ENCODE assay signal across 19 cellular contexts in genomic region chr9:138009016-138009415, GRCh38.
DNase-seq lines count a peak whose midpoint lies in the region; ATAC-seq and TF ChIP-seq lines count a peak whose summit lies in the region.
"Had no signal": no experiment of that assay in that cellular context is flagged by ENCODE, and none has a peak within 500 bp of the region (broad histone marks: within the 10 kb centered on the region; RNA-seq: fewer than 3 reads in every experiment).

No MANE protein-coding gene starts in this region.

- H3K4me3 ChIP-seq in endodermal cell (ENCODE audit: low read length) = no peak overlapping the region
- H3K4me3 ChIP-seq: K562, MG63, SJSA1 had no signal

- intact Hi-C loops in natural killer cell (cut with micrococcal nuclease) (no loop called here), posterior vena cava (cut with DNase I) (no loop called here)

- 92 to 98% methylated on average over 6 to 13 of the region's 13 CpGs for WGBS in endodermal cell (ENCODE audit: insufficient coverage in 1 of 2, insufficient read length in 1 of 2), 2 experiments

- no peak overlapping the region for H3K4me3 Mint-ChIP-seq in natural killer cell treated with Interleukin-12 subunit alpha and Interleukin-12 subunit beta and Interleukin-15 and Interleukin-18, amount 100 ng/mL, for 72 hours
- H3K4me3 Mint-ChIP-seq in natural killer cell (no peak overlapping the region), endodermal cell (no peak overlapping the region)
- H3K4me3 Mint-ChIP-seq: CD4-positive, CD25-positive, alpha-beta regulatory T cell had no signal

- H3K27ac Mint-ChIP-seq in natural killer cell treated with Interleukin-12 subunit alpha and Interleukin-12 subunit beta and Interleukin-15 and Interleukin-18, amount 100 ng/mL, for 72 hours = no peak overlapping the region
- H3K27ac Mint-ChIP-seq in natural killer cell (no peak overlapping the region), endodermal cell (peak overlapping the region; percentile 21)
- H3K27ac Mint-ChIP-seq: CD4-positive, CD25-positive, alpha-beta regulatory T cell had no signal

- H3K36me3 ChIP-seq in endodermal cell (ENCODE audit: control insufficient read depth, insufficient read depth, low read length) = no peaks in the 10 kb centered on the region
- H3K36me3 ChIP-seq: BE2C, MG63, SJSA1 had no signal

- H3K36me3 Mint-ChIP-seq in natural killer cell treated with Interleukin-12 subunit alpha and Interleukin-12 subunit beta and Interleukin-15 and Interleukin-18, amount 100 ng/mL, for 72 hours = no peaks in the 10 kb centered on the region
- H3K36me3 Mint-ChIP-seq in natural killer cell (no peaks in the 10 kb centered on the region), endodermal cell (ENCODE audit: low read depth) (no peaks in the 10 kb centered on the region)
- H3K36me3 Mint-ChIP-seq: CD4-positive, CD25-positive, alpha-beta regulatory T cell had no signal

- peak; percentile 18 for DNase-seq in natural killer cell treated with Interleukin-12 subunit alpha and Interleukin-12 subunit beta and Interleukin-15 and Interleukin-18, amount 100 ng/mL, for 72 hours (ENCODE audit: low spot score)
- no peak for DNase-seq in natural killer cell
- peak; percentile 32 for DNase-seq in endodermal cell
- DNase-seq in posterior vena cava (ENCODE audit: low spot score) = peak; percentile 64
- DNase-seq: BE2C; CD4-positive, CD25-positive, alpha-beta regulatory T cell; DMS79; MG63; NCI-H1417 treated with DMSO at 0.1 percent for 48 hours; NCI-H187; NCI-H2107; NCI-H446 treated with DMSO at 0.1 percent for 48 hours; NCI-H526 treated with DMSO at 0.1 percent for 48 hours; OCI-M1 had no signal

- no peak for ATAC-seq in natural killer cell treated with Interleukin-12 subunit alpha and Interleukin-12 subunit beta and Interleukin-15 and Interleukin-18, amount 100 ng/mL, for 72 hours
- ATAC-seq in natural killer cell (no peak), GM21825 (IDR thresholded peaks at IDR 0.05; ENCODE audit: unreplicated experiment) (no peak), GM19328 (IDR thresholded peaks at IDR 0.05; ENCODE audit: unreplicated experiment) (no peak), HG03442 (IDR thresholded peaks at IDR 0.05; ENCODE audit: unreplicated experiment) (no peak)
- ATAC-seq: K562 had no signal

- H3K4me1 ChIP-seq in endodermal cell (ENCODE audit: control insufficient read depth, insufficient read depth, low read length) = no peaks in the 10 kb centered on the region
- H3K4me1 ChIP-seq: BE2C, SJSA1 had no signal

- no peaks in the 10 kb centered on the region for H3K4me1 Mint-ChIP-seq in natural killer cell treated with Interleukin-12 subunit alpha and Interleukin-12 subunit beta and Interleukin-15 and Interleukin-18, amount 100 ng/mL, for 72 hours (ENCODE audit: low read depth in 2 of 2)
- H3K4me1 Mint-ChIP-seq in natural killer cell (no peaks in the 10 kb centered on the region), endodermal cell (peaks cover 5% of the 10 kb centered on the region)

- TF ChIP-seq CTCF in natural killer cell (IDR thresholded peaks at IDR 0.05) (no peak), endodermal cell (conservative IDR thresholded peaks at IDR 0.05) (no peak)

- H3K27ac ChIP-seq in endodermal cell (ENCODE audit: low read depth, low read length) = no peak overlapping the region
- H3K27ac ChIP-seq: SJSA1 had no signal

- no peak overlapping the region for H3K9ac ChIP-seq in endodermal cell (ENCODE audit: extremely low read depth, low read length, poor library complexity, severe bottlenecking)

- H3K9me3 ChIP-seq in endodermal cell (ENCODE audit: control insufficient read depth, low read length) = peaks cover 6% of the 10 kb centered on the region
- H3K9me3 ChIP-seq: BE2C, MG63, SJSA1 had no signal

- no peaks in the 10 kb centered on the region for H3K27me3 ChIP-seq in endodermal cell (ENCODE audit: control insufficient read depth, insufficient read depth, low read length, poor library complexity, severe bottlenecking)
- H3K27me3 ChIP-seq: BE2C, MG63, SJSA1 had no signal

- no peaks in the 10 kb centered on the region for H3K9me3 Mint-ChIP-seq in natural killer cell treated with Interleukin-12 subunit alpha and Interleukin-12 subunit beta and Interleukin-15 and Interleukin-18, amount 100 ng/mL, for 72 hours
- H3K9me3 Mint-ChIP-seq in natural killer cell = no peaks in the 10 kb centered on the region
- no peaks in the 10 kb centered on the region for H3K9me3 Mint-ChIP-seq in endodermal cell

- H3K27me3 Mint-ChIP-seq in natural killer cell treated with Interleukin-12 subunit alpha and Interleukin-12 subunit beta and Interleukin-15 and Interleukin-18, amount 100 ng/mL, for 72 hours = peaks cover 5 to 8% of the 10 kb centered on the region in 2 donors
- H3K27me3 Mint-ChIP-seq in natural killer cell (ENCODE audit: low read depth in 2 of 2) = peaks cover 0 to 8% of the 10 kb centered on the region in 2 donors
- H3K27me3 Mint-ChIP-seq in endodermal cell (ENCODE audit: insufficient read depth) = no peaks in the 10 kb centered on the region
- H3K27me3 Mint-ChIP-seq: CD4-positive, CD25-positive, alpha-beta regulatory T cell had no signal
